In the genomic region with DNA sequence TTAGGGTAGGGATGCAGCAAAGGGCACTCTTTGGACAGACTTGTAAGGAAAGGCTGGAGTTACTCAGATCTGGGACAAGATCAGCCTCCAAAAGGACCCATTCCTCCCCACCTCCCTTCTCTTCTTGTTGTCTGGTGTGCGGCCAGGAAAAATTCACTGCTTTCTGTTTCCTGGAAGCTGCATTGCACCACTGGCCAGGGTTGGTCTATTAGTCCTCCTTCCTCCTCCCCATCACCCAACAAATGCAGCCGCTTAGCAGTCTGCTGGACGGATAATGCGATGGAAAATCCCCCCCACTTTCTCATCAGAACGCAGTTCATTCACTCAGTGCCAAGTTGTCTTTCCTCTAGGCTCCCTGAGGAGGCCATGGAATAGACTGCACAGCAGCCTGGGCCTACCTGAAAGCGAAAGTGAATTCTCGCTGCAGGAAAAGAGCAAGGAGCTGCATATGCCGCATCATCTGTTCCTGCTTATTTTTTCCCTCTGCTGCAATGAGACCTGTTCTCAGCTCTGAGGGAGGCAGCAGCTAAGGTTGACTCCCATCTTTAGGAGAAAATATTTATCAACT, we compare ENCODE assay signal across 13 cellular contexts.
A peak's percentile ranks its signal among the peaks of the same experiment; 100 is the strongest.
DNase-seq lines count a peak whose midpoint lies in the region; ATAC-seq and TF ChIP-seq lines count a peak whose summit lies in the region.
"Had no signal": no experiment of that assay in that cellular context is flagged by ENCODE, and none has a peak within 500 bp of the region (broad histone marks: within the 10 kb centered on the region; RNA-seq: fewer than 3 reads in every experiment).

No MANE protein-coding gene starts in this region.

- no peak overlapping the region for H3K4me3 Mint-ChIP-seq in stimulated activated memory B cell treated with anti-CD40 and anti-IgM and Interleukin-4, amounts not matched to agents 10 μg/mL and 1 μg/mL and 100 μg/mL, for 72 hours

- H3K27me3 Mint-ChIP-seq in stimulated activated memory B cell treated with anti-CD40 and anti-IgM and Interleukin-4, amounts not matched to agents 10 μg/mL and 1 μg/mL and 100 μg/mL, for 72 hours: no peaks in the 10 kb centered on the region

- H3K27ac Mint-ChIP-seq in stimulated activated memory B cell treated with anti-CD40 and anti-IgM and Interleukin-4, amounts not matched to agents 10 μg/mL and 1 μg/mL and 100 μg/mL, for 72 hours: no peak overlapping the region

- peak; percentile 21 for DNase-seq in DMS153 treated with DMSO at 0.1 percent for 48 hours (lab: John Stamatoyannopoulos, UW; ENCODE audit: unreplicated experiment)
- no peak for DNase-seq in DMS153 (lab: John Stamatoyannopoulos, UW)
- peak; percentile 58 for DNase-seq in amniotic epithelial cell (ENCODE audit: low read depth)
- no peak for DNase-seq in left ventricle myocardium inferior
- DNase-seq in dedifferentiated amniotic fluid mesenchymal stem cell (ENCODE audit: extremely low spot score): no peak
- no peak for DNase-seq in NCI-H345 (lab: John Stamatoyannopoulos, UW)
- DNase-seq: 8988T; erythroblast; Karpas-422; NK-92 treated with Interleukin-12 subunit alpha and Interleukin-12 subunit beta, amount 100 ng/mL, for 24 hours; nucleus accumbens had no signal

- H3K9me3 Mint-ChIP-seq in stimulated activated memory B cell treated with anti-CD40 and anti-IgM and Interleukin-4, amounts not matched to agents 10 μg/mL and 1 μg/mL and 100 μg/mL, for 72 hours: no peaks in the 10 kb centered on the region

- no peaks in the 10 kb centered on the region for H3K9me3 ChIP-seq in left ventricle myocardium inferior (replicated peaks)

- no peaks in the 10 kb centered on the region for H3K27me3 ChIP-seq in left ventricle myocardium inferior (ENCODE audit: low read depth)

- H3K36me3 Mint-ChIP-seq in stimulated activated memory B cell treated with anti-CD40 and anti-IgM and Interleukin-4, amounts not matched to agents 10 μg/mL and 1 μg/mL and 100 μg/mL, for 72 hours: no peaks in the 10 kb centered on the region

- TF ChIP-seq CTCF in left ventricle myocardium inferior (IDR thresholded peaks at IDR 0.05; ENCODE audit: borderline replicate concordance): no peak

- no peaks in the 10 kb centered on the region for H3K36me3 ChIP-seq in left ventricle myocardium inferior

- peak overlapping the region; percentile 41 for H3K4me3 ChIP-seq in left ventricle myocardium inferior

- peaks cover 5% of the 10 kb centered on the region for H3K4me1 ChIP-seq in left ventricle myocardium inferior

- intact Hi-C loops in left ventricle myocardium inferior (cut with micrococcal nuclease): no loop called here

- no peak overlapping the region for H3K27ac ChIP-seq in left ventricle myocardium inferior (replicated peaks)

- peak; percentile 40 for ATAC-seq in stimulated activated memory B cell treated with anti-CD40 and anti-IgM and Interleukin-4, amounts not matched to agents 10 μg/mL and 1 μg/mL and 100 μg/mL, for 72 hours
- ATAC-seq in HG03565 (IDR thresholded peaks at IDR 0.05; ENCODE audit: unreplicated experiment): no peak

- H3K4me1 Mint-ChIP-seq in stimulated activated memory B cell treated with anti-CD40 and anti-IgM and Interleukin-4, amounts not matched to agents 10 μg/mL and 1 μg/mL and 100 μg/mL, for 72 hours: no peaks in the 10 kb centered on the region

Comparison
In these comparisons a context has a peak if more than half of its experiments do, and no peak if none do; other contexts are left out.
1. DNase-seq: peak in DMS153 treated with DMSO at 0.1 percent for 48 hours (single experiment) and amniotic epithelial cell (single experiment); none in DMS153 (single experiment), left ventricle myocardium inferior (single experiment), dedifferentiated amniotic fluid mesenchymal stem cell (single experiment) and NCI-H345 (single experiment).